Comparison of ENCODE assay signal across 38 cellular contexts in genomic region chr5:61308699-61309098, GRCh38. TPM values are rescaled to one million over a fixed set of nuclear protein-coding genes. Genes with fewer than 3 reads are reported as not detected.
DNase-seq lines count a peak whose midpoint lies in the region; FAIRE-seq and TF ChIP-seq lines count a peak whose summit lies in the region.
"Had no signal": no experiment of that assay in that cellular context is flagged by ENCODE, and none has a peak within 500 bp of the region (broad histone marks: within the 10 kb centered on the region; RNA-seq: fewer than 3 reads in every experiment).

No MANE protein-coding gene starts in this region.

- H3K4me1 Mint-ChIP-seq in endodermal cell: peaks cover 47% of the 10 kb centered on the region
- H3K4me1 Mint-ChIP-seq: natural killer cell had no signal

- H3K36me3 Mint-ChIP-seq in endodermal cell (ENCODE audit: low read depth): no peaks in the 10 kb centered on the region
- H3K36me3 Mint-ChIP-seq: CD4-positive, CD25-positive, alpha-beta regulatory T cell; natural killer cell had no signal

- H2AFZ ChIP-seq in ACC112 (ENCODE audit: low read length, unreplicated experiment) (peak overlapping the region; percentile 44), neuron (ENCODE audit: low read depth, low read length) (peak overlapping the region; percentile 63)

- FAIRE-seq in H54 (lab: Jason Lieb, UNC) (no peak), GM12891 (lab: Jason Lieb, UNC) (no peak)
- FAIRE-seq: A204.1, D721Med, endometrium, frontal cortex, pancreas, RCC 7860, small intestine, TTC549 had no signal

- DNase-seq in SJSA1 (ENCODE audit: low read depth in 1 of 2, low spot score in 2 of 2) (peak in 1 of 2 experiments; percentile 14), endodermal cell (no peak), NCI-H526 (lab: John Stamatoyannopoulos, UW) (no peak), H54 (ENCODE audit: insufficient read length, low spot score) (no peak), GM12891 (ENCODE audit: insufficient read length, low spot score) (no peak)
- no peak for DNase-seq in activated CD4-positive, alpha-beta T cell treated with anti-CD3 and anti-CD28 coated beads for 48 hours
- DNase-seq: activated CD4-positive, alpha-beta memory T cell treated with anti-CD3 and anti-CD28 coated beads, Interleukin-2, amount 10 ng/mL, durations not matched to agents 7 days and 5 days; activated CD8-positive, alpha-beta memory T cell treated with anti-CD3 and anti-CD28 coated beads, Interleukin-2, amount 50 U/mL, for 4 hours; activated naive CD4-positive, alpha-beta T cell; activated naive CD8-positive, alpha-beta T cell treated with anti-CD3 and anti-CD28 coated beads, Interleukin-2, amount 50 U/mL, for 24 hours; AML-193; body of pancreas; CD4-positive, CD25-positive, alpha-beta regulatory T cell; cerebellar nuclear complex; esophagus squamous epithelium; kidney glomerular epithelial cell; mucosa of descending colon; MV-4-11; natural killer cell; NCI-H146; NCI-H446; NCI-H82; pancreas; retina; small intestine; stimulated activated CD4-positive, alpha-beta T cell treated with anti-CD3 and anti-CD28 coated beads, Interleukin-1b, Interleukin-23, amount 100 ng/mL, for 48 hours; stimulated activated naive CD4-positive, alpha-beta T cell treated with Interleukin-2 at 50 U/mL for 16 hours had no signal

- H3K9me3 ChIP-seq in SJSA1 (replicated peaks): no peaks in the 10 kb centered on the region
- H3K9me3 ChIP-seq in endodermal cell (ENCODE audit: control insufficient read depth, low read length): no peaks in the 10 kb centered on the region
- H3K9me3 ChIP-seq in neuron (ENCODE audit: low read length): no peaks in the 10 kb centered on the region
- H3K9me3 ChIP-seq: body of pancreas, esophagus squamous epithelium, mucosa of descending colon, pancreas, suprapubic skin had no signal

- no peaks in the 10 kb centered on the region for H3K9me3 Mint-ChIP-seq in endodermal cell
- H3K9me3 Mint-ChIP-seq: activated CD4-positive, alpha-beta memory T cell treated with anti-CD3 and anti-CD28 coated beads, Interleukin-2, amount 10 ng/mL, durations not matched to agents 7 days and 5 days; activated naive CD8-positive, alpha-beta T cell treated with anti-CD3 and anti-CD28 coated beads, Interleukin-2, amount 50 U/mL, for 24 hours; natural killer cell; T-helper 1 cell treated with Interleukin-12 subunit alpha and Interleukin-12 subunit beta and Interleukin-4 antibody, amounts not matched to agents 30 μg/mL and 1 μg/mL, for 36 hours had no signal

- TF ChIP-seq POLR2A in H54 (IDR thresholded peaks at IDR 0.05; ENCODE audit: low read depth, low read length) (no peak), GM12891 (IDR thresholded peaks at IDR 0.05; ENCODE audit: low read depth, low read length) (no peak)

- no peak for TF ChIP-seq CTCF in endodermal cell (conservative IDR thresholded peaks at IDR 0.05)

- peaks cover 46% of the 10 kb centered on the region for H3K27me3 Mint-ChIP-seq in endodermal cell (ENCODE audit: insufficient read depth)

- H3K36me3 ChIP-seq in ACC112 (ENCODE audit: insufficient read depth, low read length) (no peaks in the 10 kb centered on the region), SJSA1 (no peaks in the 10 kb centered on the region), endodermal cell (ENCODE audit: control insufficient read depth, insufficient read depth, low read length) (no peaks in the 10 kb centered on the region), neuron (ENCODE audit: insufficient read depth, low read length) (no peaks in the 10 kb centered on the region)
- H3K36me3 ChIP-seq: esophagus squamous epithelium, pancreas, suprapubic skin had no signal

- H3K4me3 ChIP-seq in ACC112 (ENCODE audit: low read depth, low read length): no peak overlapping the region
- H3K4me3 ChIP-seq in SJSA1: no peak overlapping the region
- peak overlapping the region; percentile 26 for H3K4me3 ChIP-seq in endodermal cell (ENCODE audit: low read length)
- no peak overlapping the region for H3K4me3 ChIP-seq in neuron (ENCODE audit: low read length)
- H3K4me3 ChIP-seq: body of pancreas, esophagus squamous epithelium, lung, mucosa of descending colon, pancreas, suprapubic skin had no signal

- H3K27me3 ChIP-seq in ACC112 (ENCODE audit: insufficient read depth, low read length) (no peaks in the 10 kb centered on the region), SJSA1 (replicated peaks) (no peaks in the 10 kb centered on the region), endodermal cell (ENCODE audit: control insufficient read depth, insufficient read depth, low read length, poor library complexity, severe bottlenecking) (peaks cover 25% of the 10 kb centered on the region), neuron (ENCODE audit: insufficient read depth, low read length) (no peaks in the 10 kb centered on the region)
- H3K27me3 ChIP-seq: body of pancreas, esophagus squamous epithelium, pancreas, suprapubic skin had no signal

- H3K4me1 ChIP-seq in ACC112 (ENCODE audit: control insufficient read depth, insufficient read depth, low read length, unreplicated experiment) (peaks cover 63% of the 10 kb centered on the region), SJSA1 (replicated peaks) (peaks cover 68% of the 10 kb centered on the region), endodermal cell (ENCODE audit: control insufficient read depth, insufficient read depth, low read length) (peaks cover 22% of the 10 kb centered on the region), neuron (ENCODE audit: insufficient read depth, low read length) (no peaks in the 10 kb centered on the region)
- H3K4me1 ChIP-seq: pancreas, suprapubic skin had no signal

- H3K27ac ChIP-seq in ACC112 (ENCODE audit: low read depth, low read length) (no peak overlapping the region; the same call in 1 of the 2 replicates), SJSA1 (peak overlapping the region; percentile 95; the same call in 1 of the 2 replicates), endodermal cell (ENCODE audit: low read depth, low read length) (no peak overlapping the region)
- H3K27ac ChIP-seq: body of pancreas, esophagus squamous epithelium, pancreas, suprapubic skin had no signal

- H3K4me3 Mint-ChIP-seq in endodermal cell: no peak overlapping the region
- H3K4me3 Mint-ChIP-seq: activated CD4-positive, alpha-beta memory T cell treated with anti-CD3 and anti-CD28 coated beads, Interleukin-2, amount 10 ng/mL, durations not matched to agents 7 days and 5 days; activated naive CD8-positive, alpha-beta T cell treated with anti-CD3 and anti-CD28 coated beads, Interleukin-2, amount 50 U/mL, for 24 hours; CD4-positive, CD25-positive, alpha-beta regulatory T cell; natural killer cell; T-helper 1 cell treated with Interleukin-12 subunit alpha and Interleukin-12 subunit beta and Interleukin-4 antibody, amounts not matched to agents 30 μg/mL and 1 μg/mL, for 36 hours had no signal

- peaks cover 6% of the 10 kb centered on the region for H3K79me2 ChIP-seq in ACC112 (ENCODE audit: control insufficient read depth, insufficient read depth, low read length, unreplicated experiment)

- no peak overlapping the region for H3K9ac ChIP-seq in endodermal cell (ENCODE audit: extremely low read depth, low read length, poor library complexity, severe bottlenecking)

- H3K27ac Mint-ChIP-seq in endodermal cell: peak overlapping the region; percentile 56
- H3K27ac Mint-ChIP-seq: activated CD4-positive, alpha-beta memory T cell treated with anti-CD3 and anti-CD28 coated beads, Interleukin-2, amount 10 ng/mL, durations not matched to agents 7 days and 5 days; activated naive CD8-positive, alpha-beta T cell treated with anti-CD3 and anti-CD28 coated beads, Interleukin-2, amount 50 U/mL, for 24 hours; CD4-positive, CD25-positive, alpha-beta regulatory T cell; natural killer cell; T-helper 1 cell treated with Interleukin-12 subunit alpha and Interleukin-12 subunit beta and Interleukin-4 antibody, amounts not matched to agents 30 μg/mL and 1 μg/mL, for 36 hours had no signal

- WGBS in endodermal cell (ENCODE audit: insufficient coverage in 1 of 2, insufficient read length in 1 of 2), 2 experiments: 60 to 70% methylated on average over 1 of the region's 1 CpG

TF ChIP-seq in GM12891, 5 proteins besides CTCF, POLR2A, EP300 and RAD21:
- TF ChIP-seq POLR2AphosphoS5 (IDR thresholded peaks at IDR 0.05; ENCODE audit: low read depth, low read length): no peak
- TF ChIP-seq SPI1 (IDR thresholded peaks at IDR 0.05; ENCODE audit: low read depth, low read length): no peak
- no peak for TF ChIP-seq TAF1 (IDR thresholded peaks at IDR 0.05; ENCODE audit: low read depth, low read length)
- no peak for TF ChIP-seq PAX5 (IDR thresholded peaks at IDR 0.05; ENCODE audit: insufficient read depth, low read length, severe bottlenecking)
- no peak for TF ChIP-seq POU2F2 (IDR thresholded peaks at IDR 0.05; ENCODE audit: low read depth, low read length)

RNA-seq across cellular contexts. Expression of gene ZSWIM6, which starts 23.4 kb away (rescaled TPM):
- total RNA-seq in SJSA1 (2014; rRNA removed; shearing (Covaris generic)): 5.7 and 13.1 TPM in 2 replicates
- total RNA-seq in endodermal cell: 10 to 100 TPM; 18.1 to 18.8 TPM
- polyA plus RNA-seq in endodermal cell (2013, experiment 1 of 2): 30.8 TPM
- 31.4 TPM for polyA plus RNA-seq in endodermal cell (2013, experiment 2 of 2)
- polyA plus RNA-seq in GM12891 (2012; ENCODE audit: low read depth, missing spikeins): 1.4 TPM
